In the genomic region with DNA sequence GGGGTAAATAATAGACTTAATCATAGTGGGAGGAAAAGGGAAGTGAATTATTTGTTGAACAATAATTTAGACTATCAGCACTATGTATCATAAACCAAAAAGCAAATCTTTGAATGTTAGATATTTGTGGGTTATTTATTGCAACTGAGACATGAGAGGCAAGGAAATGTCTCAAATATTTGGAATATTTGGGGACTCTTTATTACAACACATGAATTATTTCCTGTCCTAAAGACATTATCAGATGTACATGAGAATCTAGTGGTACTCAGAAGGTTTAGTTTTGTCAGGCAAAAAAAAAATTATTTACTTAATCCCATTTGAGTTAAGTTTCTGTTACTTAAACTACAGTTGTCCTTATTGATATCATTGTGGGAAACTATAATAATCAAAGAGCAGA, we compare ENCODE assay signal across 22 cellular contexts.
"Had no signal": no experiment of that assay in that cellular context is flagged by ENCODE, and none has a peak within 500 bp of the region (broad histone marks: within the 10 kb centered on the region; RNA-seq: fewer than 3 reads in every experiment).

No MANE protein-coding gene starts in this region.

- H3K27ac ChIP-seq: SJSA1, SK-N-MC had no signal

- H3K4me3 ChIP-seq: SJSA1, SK-N-MC had no signal

- H3K27me3 ChIP-seq: SJSA1 had no signal

- DNase-seq: KBM-7, NCI-H1092, NCI-H1105 treated with DMSO at 0.1 percent for 48 hours, NCI-H1417 treated with DMSO at 0.1 percent for 48 hours, NCI-H146, NCI-H1694 treated with DMSO at 0.1 percent for 48 hours, NCI-H1930, NCI-H2081, NCI-H2107, NCI-H2171, NCI-H226, NCI-H446, NCI-H510A, NCI-H524 treated with DMSO at 0.1 percent for 48 hours, NCI-H69, NCI-H774, Right ventricle myocardium superior, RPMI8226, SIG-M5, T-helper 1 cell had no signal

- H3K36me3 ChIP-seq: SJSA1 had no signal

- H3K4me1 ChIP-seq: SJSA1 had no signal

- H3K9me3 ChIP-seq: SJSA1 had no signal
